In the genomic region with DNA sequence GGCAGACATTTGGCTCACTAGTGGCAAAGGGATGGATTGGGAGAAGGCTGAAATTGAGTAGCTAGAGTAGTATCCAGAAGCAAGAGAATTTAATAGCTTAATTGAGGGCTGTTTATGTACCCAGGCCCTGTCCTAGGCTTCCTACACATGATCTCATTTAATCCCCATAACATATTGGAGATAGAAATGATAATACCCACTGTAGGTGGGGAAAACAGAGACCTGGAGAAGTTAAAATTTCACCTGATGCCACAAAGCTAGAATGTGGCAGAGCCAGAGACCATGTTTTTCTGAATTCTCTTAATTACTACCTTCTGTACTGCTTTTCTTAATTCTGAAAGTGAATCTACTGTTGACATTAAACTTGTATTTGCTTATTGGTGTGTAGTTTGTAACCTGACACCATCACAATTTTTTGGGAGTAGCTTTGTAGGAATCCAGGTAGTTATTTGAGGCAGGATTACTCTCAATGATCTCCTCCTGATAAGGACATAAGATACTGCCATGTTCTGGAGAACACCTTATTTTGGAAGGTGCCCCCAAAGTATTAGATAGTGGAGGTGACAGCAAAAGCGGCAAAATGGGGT, we compare ENCODE assay signal across 23 cellular contexts. TPM values are rescaled to one million over a fixed set of nuclear protein-coding genes. Genes with fewer than 3 reads are reported as not detected.
A peak's percentile ranks its signal among the peaks of the same experiment; 100 is the strongest.
DNase-seq lines count a peak whose midpoint lies in the region; ATAC-seq, FAIRE-seq and TF ChIP-seq lines count a peak whose summit lies in the region.
"Had no signal": no experiment of that assay in that cellular context is flagged by ENCODE, and none has a peak within 500 bp of the region (broad histone marks: within the 10 kb centered on the region; RNA-seq: fewer than 3 reads in every experiment).

No MANE protein-coding gene starts in this region.

- intact Hi-C loops in pancreas (cut with DNase I) (no loop called here), adrenal gland (cut with DNase I) (loop anchor here in 1 of 2 donors (5.0 kb wide), 1 partner anchor 39 kb away; no protein-coding TSS in a partner anchor)

- ATAC-seq in central memory CD8-positive, alpha-beta T cell (replicated peaks; ENCODE audit: extremely low read depth, poor library complexity, severe bottlenecking) = no peak
- ATAC-seq in pancreas = peak in 3 of 4 donors; percentile 57 to 69 (median 67)
- ATAC-seq in natural killer cell treated with Interleukin-12 subunit alpha and Interleukin-12 subunit beta and Interleukin-15 and Interleukin-18, amount 100 ng/mL, for 72 hours = no peak
- ATAC-seq: body of pancreas, T-cell, upper lobe of right lung had no signal

- no peaks in the 10 kb centered on the region for H3K9me3 ChIP-seq in pancreas
- no peaks in the 10 kb centered on the region for H3K9me3 ChIP-seq in adrenal gland (replicated peaks in 1 of 3)
- H3K9me3 ChIP-seq: body of pancreas, esophagus squamous epithelium, upper lobe of right lung had no signal

- DNase-seq in NCI-H2171 treated with DMSO at 0.1 percent for 48 hours (lab: John Stamatoyannopoulos, UW) (peak; percentile 40), NCI-H2171 (lab: John Stamatoyannopoulos, UW) (no peak), NCI-H146 (lab: John Stamatoyannopoulos, UW) (peak; percentile 37), pancreas (no peak), OCI-M2 (lab: John Stamatoyannopoulos, UW; ENCODE audit: unreplicated experiment) (no peak), adrenal gland (no peak)
- DNase-seq in central memory CD8-positive, alpha-beta T cell (ENCODE audit: low spot score in 2 of 2) = no peak
- no peak for DNase-seq in natural killer cell treated with Interleukin-12 subunit alpha and Interleukin-12 subunit beta and Interleukin-15 and Interleukin-18, amount 100 ng/mL, for 72 hours (ENCODE audit: low spot score)
- DNase-seq: activated CD4-positive, alpha-beta T cell treated with anti-CD3 and anti-CD28 coated beads for 1 hour; activated naive CD4-positive, alpha-beta T cell; body of pancreas; CD8-positive, alpha-beta memory T cell; dorsolateral prefrontal cortex; esophagus squamous epithelium; head of caudate nucleus; NCI-H1694 treated with DMSO at 0.1 percent for 48 hours; NCI-H774; nephron progenitor cell; stimulated activated CD4-positive, alpha-beta T cell treated with anti-CD3 and anti-CD28 coated beads, Interleukin-12 subunit alpha, Interleukin-12 subunit beta, amount 100 ng/mL, for 4 hours; stimulated activated naive CD4-positive, alpha-beta T cell; T-cell; upper lobe of right lung had no signal

- TF ChIP-seq POLR2A in adrenal gland (IDR thresholded peaks at IDR 0.05) = no peak

- H3K27ac ChIP-seq in pancreas = no peak overlapping the region
- no peak overlapping the region for H3K27ac ChIP-seq in adrenal gland
- H3K27ac ChIP-seq: dorsolateral prefrontal cortex, esophagus squamous epithelium, RWPE1, upper lobe of right lung had no signal

- H3K4me1 Mint-ChIP-seq in central memory CD8-positive, alpha-beta T cell = peaks cover 42% of the 10 kb centered on the region
- H3K4me1 Mint-ChIP-seq in natural killer cell treated with Interleukin-12 subunit alpha and Interleukin-12 subunit beta and Interleukin-15 and Interleukin-18, amount 100 ng/mL, for 72 hours (ENCODE audit: low read depth in 2 of 2) = peaks cover 35 to 43% of the 10 kb centered on the region in 2 donors

- peaks cover 3% of the 10 kb centered on the region for H3K9me3 Mint-ChIP-seq in central memory CD8-positive, alpha-beta T cell
- H3K9me3 Mint-ChIP-seq in natural killer cell treated with Interleukin-12 subunit alpha and Interleukin-12 subunit beta and Interleukin-15 and Interleukin-18, amount 100 ng/mL, for 72 hours = peaks cover 2% of the 10 kb centered on the region

- peaks cover 14 to 28% (median 23%) of the 10 kb centered on the region in 3 donors for H3K4me1 ChIP-seq in pancreas
- H3K4me1 ChIP-seq in adrenal gland (replicated peaks in 1 of 2) = peaks cover 6 to 56% of the 10 kb centered on the region in 2 donors

- peak overlapping the region; percentile 27 for H3K27ac Mint-ChIP-seq in central memory CD8-positive, alpha-beta T cell (ENCODE audit: low read depth)
- H3K27ac Mint-ChIP-seq in natural killer cell treated with Interleukin-12 subunit alpha and Interleukin-12 subunit beta and Interleukin-15 and Interleukin-18, amount 100 ng/mL, for 72 hours = no peak overlapping the region
- H3K27ac Mint-ChIP-seq: T-cell had no signal

- WGBS in pancreas, 2 donors = 98 to 100% methylated on average over 1 of the region's 1 CpG
- 91 to 100% (median 95%) methylated on average over 1 of the region's 1 CpG for WGBS in adrenal gland, 4 donors

- no peak overlapping the region for H3K4me3 ChIP-seq in pancreas
- no peak overlapping the region for H3K4me3 ChIP-seq in adrenal gland
- H3K4me3 ChIP-seq: body of pancreas, dorsolateral prefrontal cortex, esophagus squamous epithelium, upper lobe of right lung had no signal

- H3K4me3 Mint-ChIP-seq in central memory CD8-positive, alpha-beta T cell = no peak overlapping the region
- no peak overlapping the region for H3K4me3 Mint-ChIP-seq in natural killer cell treated with Interleukin-12 subunit alpha and Interleukin-12 subunit beta and Interleukin-15 and Interleukin-18, amount 100 ng/mL, for 72 hours
- H3K4me3 Mint-ChIP-seq: nephron progenitor cell, T-cell had no signal

- peaks cover 2% of the 10 kb centered on the region for H3K36me3 Mint-ChIP-seq in central memory CD8-positive, alpha-beta T cell (ENCODE audit: insufficient read depth)
- H3K36me3 Mint-ChIP-seq in natural killer cell treated with Interleukin-12 subunit alpha and Interleukin-12 subunit beta and Interleukin-15 and Interleukin-18, amount 100 ng/mL, for 72 hours = peaks cover 13% of the 10 kb centered on the region

- FAIRE-seq in pancreas (lab: Jason Lieb, UNC) = no peak

- TF ChIP-seq CTCF in pancreas (IDR thresholded peaks at IDR 0.05) = no peak
- no peak for TF ChIP-seq CTCF in adrenal gland (IDR thresholded peaks at IDR 0.05)

- H3K27me3 ChIP-seq in pancreas (no peaks in the 10 kb centered on the region), adrenal gland (no peaks in the 10 kb centered on the region)
- H3K27me3 ChIP-seq: body of pancreas, dorsolateral prefrontal cortex, esophagus squamous epithelium, upper lobe of right lung had no signal

- no peaks in the 10 kb centered on the region for H3K36me3 ChIP-seq in pancreas
- no peaks in the 10 kb centered on the region for H3K36me3 ChIP-seq in adrenal gland (replicated peaks in 1 of 2)
- H3K36me3 ChIP-seq: upper lobe of right lung had no signal

- H3K27me3 Mint-ChIP-seq in central memory CD8-positive, alpha-beta T cell = no peaks in the 10 kb centered on the region
- H3K27me3 Mint-ChIP-seq in natural killer cell treated with Interleukin-12 subunit alpha and Interleukin-12 subunit beta and Interleukin-15 and Interleukin-18, amount 100 ng/mL, for 72 hours = no peaks in the 10 kb centered on the region
- H3K27me3 Mint-ChIP-seq: CD8-positive, alpha-beta memory T cell; T-cell had no signal

RNA-seq across cellular contexts. Expression of a gene that starts 42.2 kb away (rescaled TPM):
- 10 to 100 TPM; 27.4 to 62.9 (median 50.0) TPM for total RNA-seq in pancreas
- polyA plus RNA-seq in pancreas = 10 to 100 TPM; 16.5 to 29.1 TPM
- 100 to 1,000 TPM in 7 of 8 donors, 10 to 100 TPM in 1; 96.3 to 258 (median 155) TPM for total RNA-seq in adrenal gland
- 100 to 1,000 TPM in 1 of 3 donors, 10 to 100 TPM in 2; 31.8 to 369 (median 36.5) TPM for polyA plus RNA-seq in adrenal gland
- total RNA-seq in natural killer cell treated with Interleukin-12 subunit alpha and Interleukin-12 subunit beta and Interleukin-15 and Interleukin-18, amount 100 ng/mL, for 72 hours = 100 to 1,000 TPM in 1 of 2 donors, 10 to 100 TPM in 1; 92.2 to 126 TPM

Comparison
In these comparisons a context has a peak if more than half of its experiments do, and no peak if none do; other contexts are left out.
1. DNase-seq: peak in NCI-H2171 treated with DMSO at 0.1 percent for 48 hours (single experiment) and NCI-H146 (single experiment); none in NCI-H2171 (single experiment), central memory CD8-positive, alpha-beta T cell (0 of 2), pancreas (0 of 6), OCI-M2 (single experiment), adrenal gland (0 of 7) and natural killer cell treated with Interleukin-12 subunit alpha and Interleukin-12 subunit beta and Interleukin-15 and Interleukin-18, amount 100 ng/mL, for 72 hours (single experiment).
2. ATAC-seq: peak in pancreas (3 of 4); none in central memory CD8-positive, alpha-beta T cell (single experiment) and natural killer cell treated with Interleukin-12 subunit alpha and Interleukin-12 subunit beta and Interleukin-15 and Interleukin-18, amount 100 ng/mL, for 72 hours (0 of 2).